Comparison of ENCODE assay signal across 1 cellular context in the genomic region with DNA sequence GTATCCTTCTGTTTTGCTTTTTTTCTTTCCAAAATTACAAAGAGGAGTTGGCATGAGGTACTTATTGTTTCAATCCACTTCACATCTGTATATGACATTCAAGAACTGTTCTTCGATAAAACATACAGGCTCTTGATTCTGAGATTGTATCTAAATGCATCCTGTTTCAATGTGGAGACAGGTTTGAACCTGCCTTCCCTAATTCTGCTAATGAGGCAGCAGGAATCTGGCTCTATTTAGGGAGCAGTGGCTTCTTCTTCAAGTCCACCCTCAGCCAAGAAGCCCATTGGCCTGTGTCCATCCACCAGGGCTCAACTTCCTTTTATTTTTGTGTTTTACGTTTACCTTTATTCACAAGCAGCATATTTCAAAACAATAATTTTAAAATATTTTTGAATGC.
TF ChIP-seq lines count a peak whose summit lies in the region.

No MANE protein-coding gene starts in this region.

TF ChIP-seq in GM23338, 12 proteins besides CTCF, POLR2A, EP300 and RAD21 (continued from another document):
- TF ChIP-seq ZNF462 (CRISPR knock-in tag; IDR thresholded peaks at IDR 0.05): no peak
- TF ChIP-seq, protein P1, sequence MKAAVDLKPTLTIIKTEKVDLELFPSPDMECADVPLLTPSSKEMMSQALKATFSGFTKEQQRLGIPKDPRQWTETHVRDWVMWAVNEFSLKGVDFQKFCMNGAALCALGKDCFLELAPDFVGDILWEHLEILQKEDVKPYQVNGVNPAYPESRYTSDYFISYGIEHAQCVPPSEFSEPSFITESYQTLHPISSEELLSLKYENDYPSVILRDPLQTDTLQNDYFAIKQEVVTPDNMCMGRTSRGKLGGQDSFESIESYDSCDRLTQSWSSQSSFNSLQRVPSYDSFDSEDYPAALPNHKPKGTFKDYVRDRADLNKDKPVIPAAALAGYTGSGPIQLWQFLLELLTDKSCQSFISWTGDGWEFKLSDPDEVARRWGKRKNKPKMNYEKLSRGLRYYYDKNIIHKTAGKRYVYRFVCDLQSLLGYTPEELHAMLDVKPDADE (IDR thresholded peaks at IDR 0.05): no peak
- TF ChIP-seq ZNF331 (CRISPR knock-in tag; IDR thresholded peaks at IDR 0.05; ENCODE audit: low read depth): no peak
- no peak for TF ChIP-seq JUNB (IDR thresholded peaks at IDR 0.05; ENCODE audit: unreplicated experiment)
- no peak for TF ChIP-seq STAT1 (IDR thresholded peaks at IDR 0.05; ENCODE audit: unreplicated experiment)
- TF ChIP-seq ZNF114 (CRISPR knock-in tag; IDR thresholded peaks at IDR 0.05): no peak
- TF ChIP-seq EZH2phosphoT487 (IDR thresholded peaks at IDR 0.05; ENCODE audit: unreplicated experiment): no peak
- TF ChIP-seq POLR2AphosphoS5 (IDR thresholded peaks at IDR 0.05; ENCODE audit: low read depth): no peak
- no peak for TF ChIP-seq CREB1 (CRISPR knock-in tag; IDR thresholded peaks at IDR 0.05; ENCODE audit: low read depth)
- TF ChIP-seq NANOG (IDR thresholded peaks at IDR 0.05; ENCODE audit: borderline replicate concordance): no peak
- TF ChIP-seq EZH2 (IDR thresholded peaks at IDR 0.05; ENCODE audit: low read depth, unreplicated experiment): no peak
